In genomic region chr17:35534694-35535093, GRCh38 we compare ENCODE assay signal across 20 cellular contexts. TPM values are rescaled to one million over a fixed set of nuclear protein-coding genes. Genes with fewer than 3 reads are reported as not detected.
DNase-seq lines count a peak whose midpoint lies in the region; ATAC-seq and TF ChIP-seq lines count a peak whose summit lies in the region.
"Had no signal": no experiment of that assay in that cellular context is flagged by ENCODE, and none has a peak within 500 bp of the region (broad histone marks: within the 10 kb centered on the region; RNA-seq: fewer than 3 reads in every experiment).

No MANE protein-coding gene starts in this region.

- H3K4me1 ChIP-seq in DND-41 (ENCODE audit: insufficient read depth, low read length) (peaks cover 88% of the 10 kb centered on the region), mononuclear cell (ENCODE audit: insufficient read depth, low read length) (peaks cover 18% of the 10 kb centered on the region), prostate gland (replicated peaks) (no peaks in the 10 kb centered on the region)

- WGBS in prostate gland, result 53% methylated on average over 1 of the region's 1 CpG

- peaks cover 9% of the 10 kb centered on the region; the same call in 1 of the 2 replicates for H3K36me3 ChIP-seq in DND-41 (ENCODE audit: insufficient read depth, low read length)
- no peaks in the 10 kb centered on the region for H3K36me3 ChIP-seq in prostate gland
- H3K36me3 ChIP-seq: left ventricle myocardium inferior, thyroid gland had no signal

- H3K36me3 Mint-ChIP-seq in CD4-positive, alpha-beta T cell (ENCODE audit: low read depth), result peaks cover 15% of the 10 kb centered on the region
- peaks cover 37% of the 10 kb centered on the region for H3K36me3 Mint-ChIP-seq in activated T-helper 2 cell treated with anti-CD3 and anti-CD28 coated beads, Interferon-gamma antibody, Interleukin-2, Interleukin-4, amounts not matched to agents 10 μg/mL and 5 μg/mL and 100 μg/mL, durations not matched to agents 14 hours and 24 hours and 36 hours (ENCODE audit: low read depth)

- H3K79me2 ChIP-seq in DND-41 (ENCODE audit: insufficient read depth, low read length), result peaks cover 86% of the 10 kb centered on the region

- POLR2A ChIA-PET in CD4-positive, alpha-beta T cell (lab: Charles Lee), result interaction anchor here (0.8 to 8.1 kb wide), 12 partner anchors 13 to 374 kb away, joined by 3 to 153 read pairs (median 8); partner anchors contain the start of genes SLFN11, SLFN13 and SLFN5

- H3K4me2 ChIP-seq in DND-41 (ENCODE audit: insufficient read depth, low read length), result peak overlapping the region; percentile 67

- CTCF ChIA-PET in CD4-positive, alpha-beta T cell (lab: Charles Lee), result interaction anchor here (0.8 to 4.6 kb wide), 4 partner anchors 13 to 221 kb away, joined by 3 to 57 read pairs (median 6); no protein-coding TSS in a partner anchor

- peak overlapping the region; percentile 77 for H3K9ac ChIP-seq in DND-41 (ENCODE audit: low read depth, low read length)

- no peak for ATAC-seq in CD4-positive, alpha-beta T cell (ENCODE audit: poor library complexity)
- ATAC-seq in DND-41 (ENCODE audit: insufficient read depth, low read depth) (no peak), HG02981 (IDR thresholded peaks at IDR 0.05; ENCODE audit: unreplicated experiment) (no peak), GM21619 (IDR thresholded peaks at IDR 0.05; ENCODE audit: unreplicated experiment) (no peak)

- no peaks in the 10 kb centered on the region for H3K27me3 Mint-ChIP-seq in CD4-positive, alpha-beta T cell
- no peaks in the 10 kb centered on the region for H3K27me3 Mint-ChIP-seq in activated T-helper 2 cell treated with anti-CD3 and anti-CD28 coated beads, Interferon-gamma antibody, Interleukin-2, Interleukin-4, amounts not matched to agents 10 μg/mL and 5 μg/mL and 100 μg/mL, durations not matched to agents 14 hours and 24 hours and 36 hours (ENCODE audit: low read depth)

- peaks cover 14% of the 10 kb centered on the region for H4K20me1 ChIP-seq in DND-41 (ENCODE audit: insufficient read depth, low read length)

- H3K27ac ChIP-seq in CD4-positive, alpha-beta T cell (ENCODE audit: low read depth, low read length), result peak overlapping the region; percentile 86
- H3K27ac ChIP-seq in DND-41 (ENCODE audit: low read length), result peak overlapping the region; percentile 96
- no peak overlapping the region for H3K27ac ChIP-seq in prostate gland
- H3K27ac ChIP-seq: HL-60, left ventricle myocardium inferior, thyroid gland had no signal

- TF ChIP-seq CTCF in CD4-positive, alpha-beta T cell (IDR thresholded peaks at IDR 0.05), result no peak
- TF ChIP-seq CTCF in DND-41 (IDR thresholded peaks at IDR 0.05; ENCODE audit: borderline replicate concordance, extremely low read depth, low read length, poor library complexity, severe bottlenecking) (no peak), prostate gland (IDR thresholded peaks at IDR 0.05) (no peak)

- no peak for DNase-seq in CD4-positive, alpha-beta T cell
- DNase-seq in DND-41 (no peak), C1 segment of cervical spinal cord (lab: John Stamatoyannopoulos, UW) (no peak), prostate gland (ENCODE audit: low spot score) (no peak)
- DNase-seq in activated T-helper 2 cell treated with anti-CD3 and anti-CD28 coated beads, Interferon-gamma antibody, Interleukin-2, Interleukin-4, amounts not matched to agents 10 μg/mL and 5 μg/mL and 100 μg/mL, durations not matched to agents 14 hours and 24 hours and 36 hours (ENCODE audit: low spot score), result no peak
- DNase-seq: activated CD4-positive, alpha-beta T cell treated with anti-CD3 and anti-CD28 coated beads for 1 hour; foreskin melanocyte; left ventricle myocardium inferior; NCI-H2107; NCI-H69; stimulated activated CD4-positive, alpha-beta T cell treated with anti-CD3 and anti-CD28 coated beads, Interleukin-4, amount 100 ng/mL, for 1 hour; thyroid gland had no signal

- H3K27me3 ChIP-seq in CD4-positive, alpha-beta T cell (ENCODE audit: control insufficient read depth, insufficient read depth, low read length), result no peaks in the 10 kb centered on the region
- H3K27me3 ChIP-seq in DND-41 (ENCODE audit: insufficient read depth, low read length, poor library complexity) (no peaks in the 10 kb centered on the region), mononuclear cell (ENCODE audit: insufficient read depth, low read length) (no peaks in the 10 kb centered on the region), prostate gland (replicated peaks; ENCODE audit: insufficient read depth) (no peaks in the 10 kb centered on the region)
- H3K27me3 ChIP-seq: thyroid gland had no signal

- no peak for TF ChIP-seq POLR2A in prostate gland (IDR thresholded peaks at IDR 0.05)

- intact Hi-C loops in CD4-positive, alpha-beta T cell (cut with DNase I, micrococcal nuclease), result loop anchor here (5.0 kb wide), 4 partner anchors 47 to 213 kb away; partner anchors contain the start of genes SLFN11 (in 1 of the 2) and SLFN12 (in 1 of the 2)
- intact Hi-C loops in activated T-helper 2 cell treated with anti-CD3 and anti-CD28 coated beads, Interferon-gamma antibody, Interleukin-2, Interleukin-4, amounts not matched to agents 10 μg/mL and 5 μg/mL and 100 μg/mL, durations not matched to agents 14 hours and 24 hours and 36 hours (cut with micrococcal nuclease), result loop anchor here (5.0 kb wide), 2 partner anchors 213 to 487 kb away; no protein-coding TSS in a partner anchor
- intact Hi-C loops in prostate gland (cut with DNase I), result loop anchor here (5.0 kb wide), 1 partner anchor 362 kb away; no protein-coding TSS in a partner anchor

- H3K27ac Mint-ChIP-seq in CD4-positive, alpha-beta T cell, result peak overlapping the region; percentile 82
- peak overlapping the region; percentile 74 for H3K27ac Mint-ChIP-seq in activated T-helper 2 cell treated with anti-CD3 and anti-CD28 coated beads, Interferon-gamma antibody, Interleukin-2, Interleukin-4, amounts not matched to agents 10 μg/mL and 5 μg/mL and 100 μg/mL, durations not matched to agents 14 hours and 24 hours and 36 hours

- H3K4me3 ChIP-seq in DND-41 (ENCODE audit: low read depth in 1 of 2, low read length in 2 of 2) (peak overlapping the region; percentile 1 to 58; a peak in 3 of 4 replicates), mononuclear cell (ENCODE audit: low read length) (peak overlapping the region; percentile 53), prostate gland (no peak overlapping the region)
- H3K4me3 ChIP-seq: left ventricle myocardium inferior, thyroid gland had no signal

- peak overlapping the region; percentile 91 for H3K4me3 Mint-ChIP-seq in CD4-positive, alpha-beta T cell
- H3K4me3 Mint-ChIP-seq in activated T-helper 2 cell treated with anti-CD3 and anti-CD28 coated beads, Interferon-gamma antibody, Interleukin-2, Interleukin-4, amounts not matched to agents 10 μg/mL and 5 μg/mL and 100 μg/mL, durations not matched to agents 14 hours and 24 hours and 36 hours (ENCODE audit: low read depth), result peak overlapping the region; percentile 88

- H3K4me1 Mint-ChIP-seq in CD4-positive, alpha-beta T cell (ENCODE audit: low read depth), result peaks cover 66% of the 10 kb centered on the region
- H3K4me1 Mint-ChIP-seq in activated T-helper 2 cell treated with anti-CD3 and anti-CD28 coated beads, Interferon-gamma antibody, Interleukin-2, Interleukin-4, amounts not matched to agents 10 μg/mL and 5 μg/mL and 100 μg/mL, durations not matched to agents 14 hours and 24 hours and 36 hours (ENCODE audit: low read depth), result peaks cover 41% of the 10 kb centered on the region

- H3K9me3 ChIP-seq in CD4-positive, alpha-beta T cell (ENCODE audit: control insufficient read depth, low read length), result no peaks in the 10 kb centered on the region
- H3K9me3 ChIP-seq in DND-41 (ENCODE audit: insufficient read depth, low read length, severe bottlenecking), result no peaks in the 10 kb centered on the region
- no peaks in the 10 kb centered on the region for H3K9me3 ChIP-seq in mononuclear cell (ENCODE audit: low read depth, low read length)
- H3K9me3 ChIP-seq in prostate gland, result no peaks in the 10 kb centered on the region
- H3K9me3 ChIP-seq: left ventricle myocardium inferior, thyroid gland had no signal

- no peak overlapping the region for H2AFZ ChIP-seq in DND-41 (ENCODE audit: low read depth, low read length)

- H3K9me3 Mint-ChIP-seq in CD4-positive, alpha-beta T cell, result no peaks in the 10 kb centered on the region
- H3K9me3 Mint-ChIP-seq in activated T-helper 2 cell treated with anti-CD3 and anti-CD28 coated beads, Interferon-gamma antibody, Interleukin-2, Interleukin-4, amounts not matched to agents 10 μg/mL and 5 μg/mL and 100 μg/mL, durations not matched to agents 14 hours and 24 hours and 36 hours, result no peaks in the 10 kb centered on the region

RNA-seq across cellular contexts. Expression of gene SLFN12L, which starts 2.8 kb away (rescaled TPM):
- 10 to 100 TPM; 23.4 to 24.3 TPM for total RNA-seq in CD4-positive, alpha-beta T cell
- total RNA-seq in activated T-helper 2 cell treated with anti-CD3 and anti-CD28 coated beads, Interferon-gamma antibody, Interleukin-2, Interleukin-4, amounts not matched to agents 10 μg/mL and 5 μg/mL and 100 μg/mL, durations not matched to agents 14 hours and 24 hours and 36 hours, result 37.8 and 41.9 TPM in 2 replicates
- total RNA-seq in mononuclear cell (53.3 TPM), prostate gland (1 to 10 TPM in 1 of 2 donors, under 1 TPM in 1; 0.23 to 1.2 TPM)
- total RNA-seq: endothelial cell of umbilical vein, H1, OCI-LY7, osteocyte had no signal

RNA-seq across cellular contexts. Expression of gene SLFN14, which starts 25.9 kb away (rescaled TPM):
- not detected for total RNA-seq in CD4-positive, alpha-beta T cell
- not detected in 2 replicates for total RNA-seq in activated T-helper 2 cell treated with anti-CD3 and anti-CD28 coated beads, Interferon-gamma antibody, Interleukin-2, Interleukin-4, amounts not matched to agents 10 μg/mL and 5 μg/mL and 100 μg/mL, durations not matched to agents 14 hours and 24 hours and 36 hours
- total RNA-seq in mononuclear cell (3.8 TPM), prostate gland (not detected)
- total RNA-seq: endothelial cell of umbilical vein, H1, left ventricle myocardium inferior, OCI-LY7, osteocyte had no signal

RNA-seq across cellular contexts. Expression of gene PEX12, which starts 43.7 kb away (rescaled TPM):
- 1 to 10 TPM; 3.0 to 3.2 TPM for total RNA-seq in CD4-positive, alpha-beta T cell
- total RNA-seq in activated T-helper 2 cell treated with anti-CD3 and anti-CD28 coated beads, Interferon-gamma antibody, Interleukin-2, Interleukin-4, amounts not matched to agents 10 μg/mL and 5 μg/mL and 100 μg/mL, durations not matched to agents 14 hours and 24 hours and 36 hours, result 4.5 and 4.8 TPM in 2 replicates
- total RNA-seq in mononuclear cell, result 3.1 TPM
- 10 to 100 TPM in 1 of 2 donors, 1 to 10 TPM in 1; 9.4 to 11.6 TPM for total RNA-seq in prostate gland

RNA-seq across cellular contexts. Expression of gene AP2B1, which starts 52.4 kb away (rescaled TPM):
- 10 to 100 TPM; 67.0 to 69.2 TPM for total RNA-seq in CD4-positive, alpha-beta T cell
- total RNA-seq in activated T-helper 2 cell treated with anti-CD3 and anti-CD28 coated beads, Interferon-gamma antibody, Interleukin-2, Interleukin-4, amounts not matched to agents 10 μg/mL and 5 μg/mL and 100 μg/mL, durations not matched to agents 14 hours and 24 hours and 36 hours, result 177 and 194 TPM in 2 replicates
- total RNA-seq in mononuclear cell (42.8 TPM), prostate gland (10 to 100 TPM; 66.8 to 92.9 TPM)

Comparison
In these comparisons a context has a peak if more than half of its experiments do, and no peak if none do; other contexts are left out.
1. H3K27ac ChIP-seq: peak in CD4-positive, alpha-beta T cell (single experiment) and DND-41 (single experiment); none in prostate gland (0 of 2).
2. H3K4me3 ChIP-seq: peak in DND-41 (2 of 2) and mononuclear cell (single experiment); none in prostate gland (0 of 2).
3. RNA of gene SLFN12L, which starts 2.8 kb away (total RNA-seq): 53.3 TPM in mononuclear cell (single experiment), 37.8 to 41.9 TPM in activated T-helper 2 cell treated with anti-CD3 and anti-CD28 coated beads, Interferon-gamma antibody, Interleukin-2, Interleukin-4, amounts not matched to agents 10 μg/mL and 5 μg/mL and 100 μg/mL, durations not matched to agents 14 hours and 24 hours and 36 hours and 23.4 to 24.3 TPM in CD4-positive, alpha-beta T cell; 0.23 to 1.2 TPM in prostate gland; every median in the first group is over 10 times any median in the second.